In the genomic region with DNA sequence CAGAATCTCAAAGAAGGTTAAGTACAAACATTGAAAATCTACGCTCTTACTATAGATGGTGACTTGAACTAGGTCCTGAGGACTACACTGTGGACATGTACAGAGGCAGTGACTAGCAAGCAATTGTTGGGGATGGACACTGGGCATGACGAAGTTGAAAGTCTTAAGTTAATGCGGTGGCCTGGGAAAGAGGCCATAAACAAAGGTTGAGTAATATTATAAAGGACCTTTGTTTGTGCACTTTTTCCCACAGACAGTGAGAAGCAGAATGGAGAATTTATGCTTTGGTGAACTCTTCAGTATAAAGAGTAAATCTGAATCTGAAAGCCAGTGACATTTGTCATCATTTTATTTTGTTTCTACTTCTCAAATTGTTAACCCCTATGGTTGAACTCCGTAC, we compare ENCODE assay signal across 21 cellular contexts. TPM values are rescaled to one million over a fixed set of nuclear protein-coding genes. Genes with fewer than 3 reads are reported as not detected.
"Had no signal": no experiment of that assay in that cellular context is flagged by ENCODE, and none has a peak within 500 bp of the region (broad histone marks: within the 10 kb centered on the region; RNA-seq: fewer than 3 reads in every experiment).

No MANE protein-coding gene starts in this region.

- H3K4me1 ChIP-seq: foreskin keratinocyte had no signal

- ATAC-seq: activated naive CD4-positive, alpha-beta T cell treated with anti-CD3 and anti-CD28 coated beads, Interleukin-2, amount 50 U/mL, for 72 hours; activated T-helper 17 cell treated with anti-CD3 and anti-CD28 coated beads, Interleukin-2, amount 50 U/mL, for 72 hours; foreskin keratinocyte; natural killer cell; stimulated activated effector memory CD8-positive, alpha-beta T cell treated with anti-CD3 and anti-CD28 coated beads, Interleukin-12 subunit alpha, Interleukin-12 subunit beta, amount 100 ng/mL, for 72 hours; stimulated activated naive CD8-positive, alpha-beta T cell treated with anti-CD3 and anti-CD28 coated beads, Interleukin-15, amount 100 ng/mL, for 72 hours; WTC11 had no signal

- H3K9me3 ChIP-seq: tibial artery had no signal

- H3K4me3 ChIP-seq: lung, skin epidermis, tibial artery had no signal

- H3K27me3 ChIP-seq: foreskin keratinocyte, tibial artery had no signal

- H3K36me3 ChIP-seq: tibial artery had no signal

- H3K27ac ChIP-seq: foreskin keratinocyte, skin epidermis, tibial artery had no signal

- DNase-seq: activated CD8-positive, alpha-beta memory T cell treated with anti-CD3 and anti-CD28 coated beads for 24 hours; activated CD8-positive, alpha-beta memory T cell treated with anti-CD3 and anti-CD28 coated beads, Interleukin-2, amount 50 U/mL, for 4 hours; activated T-cell treated with anti-CD3 and anti-CD28 coated beads, Interleukin-2, amount 50 U/mL, for 24 hours; aorta; central memory CD4-positive, alpha-beta T cell; dermis blood vessel endothelial cell; effector memory CD4-positive, alpha-beta T cell; foreskin keratinocyte; glutamatergic neuron; hippocampal formation; natural killer cell; stimulated activated CD4-positive, alpha-beta T cell treated with anti-CD3 and anti-CD28 coated beads, Interleukin-1b, Interleukin-23, amount 100 ng/mL, for 48 hours; stimulated activated naive CD8-positive, alpha-beta T cell treated with anti-CD3 and anti-CD28 coated beads, Interleukin-15, amount 100 ng/mL, for 72 hours; T1000; tibial artery had no signal

RNA-seq across cellular contexts. Expression of gene ALDH1A1, which starts 15.3 kb away (rescaled TPM):
- total RNA-seq: activated T-helper 17 cell treated with anti-CD3 and anti-CD28 coated beads, Interleukin-2, amount 50 U/mL, for 72 hours had no signal
